Comparison of ENCODE assay signal across 1 cellular context in the genomic region with DNA sequence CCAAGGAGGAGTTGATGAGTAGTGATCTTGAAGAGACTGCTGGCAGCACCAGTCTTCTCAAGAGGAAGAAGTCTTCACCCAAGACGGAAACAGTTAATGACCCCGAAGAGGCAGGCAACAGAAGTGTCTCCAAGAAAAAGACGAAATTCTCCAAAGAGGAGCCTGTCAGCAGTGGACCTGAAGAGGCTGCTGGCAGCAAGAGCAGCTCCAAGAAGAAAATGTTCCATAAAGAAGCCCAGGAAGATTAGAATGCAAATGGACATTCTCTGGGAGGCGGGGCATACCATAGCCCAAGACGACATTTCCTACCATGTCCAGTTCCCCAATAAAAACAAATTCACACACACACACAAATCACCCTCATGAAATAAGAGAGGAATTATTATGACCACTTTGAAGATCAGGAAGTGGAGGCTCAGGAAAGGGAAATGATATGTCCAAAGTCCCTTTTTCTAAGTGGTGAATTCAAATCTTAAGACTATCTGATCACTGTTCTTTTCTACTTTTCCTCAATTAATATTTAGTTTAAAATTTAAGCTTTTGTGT.
TF ChIP-seq lines count a peak whose summit lies in the region.

No MANE protein-coding gene starts in this region.

TF ChIP-seq in HepG2, 621 proteins besides CTCF, POLR2A, EP300 and RAD21 (continued from another document):
- TF ChIP-seq, protein P1, sequence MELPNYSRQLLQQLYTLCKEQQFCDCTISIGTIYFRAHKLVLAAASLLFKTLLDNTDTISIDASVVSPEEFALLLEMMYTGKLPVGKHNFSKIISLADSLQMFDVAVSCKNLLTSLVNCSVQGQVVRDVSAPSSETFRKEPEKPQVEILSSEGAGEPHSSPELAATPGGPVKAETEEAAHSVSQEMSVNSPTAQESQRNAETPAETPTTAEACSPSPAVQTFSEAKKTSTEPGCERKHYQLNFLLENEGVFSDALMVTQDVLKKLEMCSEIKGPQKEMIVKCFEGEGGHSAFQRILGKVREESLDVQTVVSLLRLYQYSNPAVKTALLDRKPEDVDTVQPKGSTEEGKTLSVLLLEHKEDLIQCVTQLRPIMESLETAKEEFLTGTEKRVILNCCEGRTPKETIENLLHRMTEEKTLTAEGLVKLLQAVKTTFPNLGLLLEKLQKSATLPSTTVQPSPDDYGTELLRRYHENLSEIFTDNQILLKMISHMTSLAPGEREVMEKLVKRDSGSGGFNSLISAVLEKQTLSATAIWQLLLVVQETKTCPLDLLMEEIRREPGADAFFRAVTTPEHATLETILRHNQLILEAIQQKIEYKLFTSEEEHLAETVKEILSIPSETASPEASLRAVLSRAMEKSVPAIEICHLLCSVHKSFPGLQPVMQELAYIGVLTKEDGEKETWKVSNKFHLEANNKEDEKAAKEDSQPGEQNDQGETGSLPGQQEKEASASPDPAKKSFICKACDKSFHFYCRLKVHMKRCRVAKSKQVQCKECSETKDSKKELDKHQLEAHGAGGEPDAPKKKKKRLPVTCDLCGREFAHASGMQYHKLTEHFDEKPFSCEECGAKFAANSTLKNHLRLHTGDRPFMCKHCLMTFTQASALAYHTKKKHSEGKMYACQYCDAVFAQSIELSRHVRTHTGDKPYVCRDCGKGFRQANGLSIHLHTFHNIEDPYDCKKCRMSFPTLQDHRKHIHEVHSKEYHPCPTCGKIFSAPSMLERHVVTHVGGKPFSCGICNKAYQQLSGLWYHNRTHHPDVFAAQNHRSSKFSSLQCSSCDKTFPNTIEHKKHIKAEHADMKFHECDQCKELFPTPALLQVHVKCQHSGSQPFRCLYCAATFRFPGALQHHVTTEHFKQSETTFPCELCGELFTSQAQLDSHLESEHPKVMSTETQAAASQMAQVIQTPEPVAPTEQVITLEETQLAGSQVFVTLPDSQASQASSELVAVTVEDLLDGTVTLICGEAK (IDR thresholded peaks at IDR 0.05): no peak
- TF ChIP-seq, protein P1 (CRISPR knock-in tag; IDR thresholded peaks at IDR 0.05): no peak
- TF ChIP-seq KDM1A (CRISPR knock-in tag; IDR thresholded peaks at IDR 0.05): no peak
- TF ChIP-seq FOXO1 (CRISPR knock-in tag; IDR thresholded peaks at IDR 0.05): no peak
- no peak for TF ChIP-seq PRPF4 (IDR thresholded peaks at IDR 0.05; ENCODE audit: low read depth, low read length, poor library complexity, severe bottlenecking)
- no peak for TF ChIP-seq TBP (CRISPR knock-in tag; IDR thresholded peaks at IDR 0.05)
- no peak for TF ChIP-seq HIVEP1 (CRISPR knock-in tag; IDR thresholded peaks at IDR 0.05)
- TF ChIP-seq FOXJ3 (CRISPR knock-in tag; IDR thresholded peaks at IDR 0.05; ENCODE audit: borderline replicate concordance): no peak
- TF ChIP-seq RELA (CRISPR knock-in tag; IDR thresholded peaks at IDR 0.05): no peak
- no peak for TF ChIP-seq TBX2 (CRISPR knock-in tag; IDR thresholded peaks at IDR 0.05; ENCODE audit: borderline replicate concordance)
